Comparison of ENCODE assay signal across 21 cellular contexts in genomic region chr9:134728021-134728795, GRCh38.
DNase-seq lines count a peak whose midpoint lies in the region; ATAC-seq and TF ChIP-seq lines count a peak whose summit lies in the region.
"Had no signal": no experiment of that assay in that cellular context is flagged by ENCODE, and none has a peak within 500 bp of the region (broad histone marks: within the 10 kb centered on the region; RNA-seq: fewer than 3 reads in every experiment).

No MANE protein-coding gene starts in this region.

- H3K9me3 ChIP-seq in left ventricle myocardium inferior (replicated peaks) (no peaks in the 10 kb centered on the region), gastroesophageal sphincter (no peaks in the 10 kb centered on the region), neuronal stem cell (replicated peaks in 1 of 2; ENCODE audit: control insufficient read depth in 2 of 2, insufficient read depth in 1 of 2, low read depth in 1 of 2, low read length in 2 of 2) (no peaks in the 10 kb centered on the region)
- H3K9me3 ChIP-seq: MG63 had no signal

- no peak for ATAC-seq in gastroesophageal sphincter
- ATAC-seq: CD8-positive, alpha-beta T cell; K562 had no signal

- no peak overlapping the region for H2BK12ac ChIP-seq in neuronal stem cell (ENCODE audit: low read length)

- H3K4ac ChIP-seq in neuronal stem cell (ENCODE audit: low read length), result no peak overlapping the region

- H2BK15ac ChIP-seq in neuronal stem cell (ENCODE audit: low read length), result no peak overlapping the region

- no peak overlapping the region for H2AFZ ChIP-seq in neuronal stem cell (ENCODE audit: low read length)

- H3K27me3 ChIP-seq in left ventricle myocardium inferior (ENCODE audit: low read depth) (no peaks in the 10 kb centered on the region), gastroesophageal sphincter (no peaks in the 10 kb centered on the region), neuronal stem cell (ENCODE audit: control insufficient read depth in 3 of 3, insufficient read depth in 3 of 3, low read depth in 1 of 3, low read length in 3 of 3) (no peaks in the 10 kb centered on the region)
- H3K27me3 ChIP-seq: MG63 had no signal

- H3K36me3 Mint-ChIP-seq in Calu3 (ENCODE audit: insufficient read depth, unreplicated experiment), result no peaks in the 10 kb centered on the region
- H3K36me3 Mint-ChIP-seq: CD8-positive, alpha-beta T cell had no signal

- H3K9me3 Mint-ChIP-seq in Calu3 (ENCODE audit: low read depth, unreplicated experiment), result peaks cover 2% of the 10 kb centered on the region
- H3K9me3 Mint-ChIP-seq: CD8-positive, alpha-beta T cell had no signal

- no peak overlapping the region for H3K27ac Mint-ChIP-seq in Calu3 (ENCODE audit: unreplicated experiment)
- H3K27ac Mint-ChIP-seq: CD8-positive, alpha-beta T cell had no signal

- TF ChIP-seq CTCF in left ventricle myocardium inferior (IDR thresholded peaks at IDR 0.05; ENCODE audit: borderline replicate concordance) (no peak), gastroesophageal sphincter (IDR thresholded peaks at IDR 0.05) (no peak), Calu3 (IDR thresholded peaks at IDR 0.05; ENCODE audit: unreplicated experiment) (no peak)

- H3K27ac ChIP-seq in left ventricle myocardium inferior (replicated peaks) (peak overlapping the region; percentile 62), gastroesophageal sphincter (peak overlapping the region in 3 of 4 donors; percentile 20 to 48 (median 46)), neuronal stem cell (replicated peaks; ENCODE audit: low read length) (no peak overlapping the region)

- no peak overlapping the region for H3K18ac ChIP-seq in neuronal stem cell (ENCODE audit: low read length)

- no peak overlapping the region for H3K4me2 ChIP-seq in neuronal stem cell (ENCODE audit: insufficient read depth, low read length, poor library complexity, severe bottlenecking)

- H3K36me3 ChIP-seq in left ventricle myocardium inferior (no peaks in the 10 kb centered on the region), gastroesophageal sphincter (peaks cover 0 to 43% of the 10 kb centered on the region in 2 donors), neuronal stem cell (replicated peaks in 1 of 2; ENCODE audit: control insufficient read depth in 2 of 2, insufficient read depth in 2 of 2, low read length in 2 of 2) (no peaks in the 10 kb centered on the region)

- no peak for TF ChIP-seq POLR2A in gastroesophageal sphincter (IDR thresholded peaks at IDR 0.05)

- H2BK120ac ChIP-seq in neuronal stem cell (ENCODE audit: low read depth, low read length), result no peak overlapping the region

- WGBS in gastroesophageal sphincter (ENCODE audit: low coverage in 1 of 2), 2 donors, result 47 to 100% methylated on average over 3 of the region's 29 CpGs
- WGBS in neuronal stem cell (ENCODE audit: extremely low coverage in 2 of 2, insufficient read length in 2 of 2, insufficient replicate concordance in 1 of 2), 2 donors, result no CpG with 5 or more reads among the region's 29 CpGs

- intact Hi-C loops in left ventricle myocardium inferior (cut with micrococcal nuclease) (no loop called here), cardiac septum (cut with DNase I) (no loop called here), Calu3 (cut with micrococcal nuclease; ENCODE audit: unreplicated experiment) (no loop called here)

- no peaks in the 10 kb centered on the region for H3K4me1 Mint-ChIP-seq in Calu3 (ENCODE audit: low read depth, unreplicated experiment)

- no peak for TF ChIP-seq EP300 in gastroesophageal sphincter (IDR thresholded peaks at IDR 0.05)

- H3K14ac ChIP-seq in neuronal stem cell (ENCODE audit: low read length), result no peak overlapping the region

- BruUV-seq in Calu3 (replicated peaks; lab: Mats Ljungman, UMichigan), result no TSS peak

- peaks cover 41% of the 10 kb centered on the region for H3K4me1 ChIP-seq in left ventricle myocardium inferior
- peaks cover 6 to 61% (median 39%) of the 10 kb centered on the region in 3 donors for H3K4me1 ChIP-seq in gastroesophageal sphincter
- no peaks in the 10 kb centered on the region for H3K4me1 ChIP-seq in neuronal stem cell (ENCODE audit: control insufficient read depth in 2 of 2, insufficient read depth in 1 of 2, low read depth in 1 of 2, low read length in 2 of 2)
- H3K4me1 ChIP-seq: Caco-2 had no signal

- H4K91ac ChIP-seq in neuronal stem cell (ENCODE audit: low read depth, low read length, poor library complexity), result no peak overlapping the region

- no peaks in the 10 kb centered on the region for H3K27me3 Mint-ChIP-seq in Calu3 (ENCODE audit: unreplicated experiment)

- CTCF ChIA-PET in Calu3 (lab: Charles Lee), result no interaction called here

- H4K8ac ChIP-seq in neuronal stem cell (ENCODE audit: low read depth, low read length), result no peak overlapping the region

- no peak for DNase-seq in left ventricle myocardium inferior
- DNase-seq in cardiac septum (ENCODE audit: low spot score), result no peak
- DNase-seq in neuronal stem cell (ENCODE audit: low spot score), result no peak
- DNase-seq in Calu3, result no peak
- DNase-seq in RKO (ENCODE audit: low spot score), result no peak
- no peak for DNase-seq in D341Med (ENCODE audit: low spot score)
- DNase-seq: C1 segment of cervical spinal cord; Caco-2; CD8-positive, alpha-beta T cell; DMS79 treated with DMSO at 0.1 percent for 48 hours; GF-D8; MG63; NCI-H1105 treated with DMSO at 0.1 percent for 48 hours; NCI-H146; NCI-H2029; NCI-H446; NCI-H524 treated with DMSO at 0.1 percent for 48 hours; NCI-H774; SHP77 treated with DMSO at 0.1 percent for 48 hours had no signal

- H3K4me3 ChIP-seq in left ventricle myocardium inferior, result no peak overlapping the region
- no peak overlapping the region for H3K4me3 ChIP-seq in gastroesophageal sphincter
- H3K4me3 ChIP-seq in neuronal stem cell (ENCODE audit: low read length in 2 of 2), result no peak overlapping the region
- H3K4me3 ChIP-seq: K562, MG63 had no signal

- H3K4me3 Mint-ChIP-seq in Calu3 (ENCODE audit: low read depth, unreplicated experiment), result no peak overlapping the region
- H3K4me3 Mint-ChIP-seq: CD8-positive, alpha-beta T cell had no signal

- H3K79me1 ChIP-seq in neuronal stem cell (ENCODE audit: low read depth, low read length), result peaks cover 5% of the 10 kb centered on the region

- H3K23ac ChIP-seq in neuronal stem cell (ENCODE audit: low read depth, low read length, poor library complexity), result peak overlapping the region; percentile 80

- no peak overlapping the region for H3K9ac ChIP-seq in neuronal stem cell (ENCODE audit: low read depth, low read length, poor library complexity)

- H2BK5ac ChIP-seq in neuronal stem cell (ENCODE audit: low read length), result no peak overlapping the region

- H2AK5ac ChIP-seq in neuronal stem cell (ENCODE audit: low read depth, low read length), result no peak overlapping the region
